ENCODE assay signal across 7 cellular contexts in the genomic region with DNA sequence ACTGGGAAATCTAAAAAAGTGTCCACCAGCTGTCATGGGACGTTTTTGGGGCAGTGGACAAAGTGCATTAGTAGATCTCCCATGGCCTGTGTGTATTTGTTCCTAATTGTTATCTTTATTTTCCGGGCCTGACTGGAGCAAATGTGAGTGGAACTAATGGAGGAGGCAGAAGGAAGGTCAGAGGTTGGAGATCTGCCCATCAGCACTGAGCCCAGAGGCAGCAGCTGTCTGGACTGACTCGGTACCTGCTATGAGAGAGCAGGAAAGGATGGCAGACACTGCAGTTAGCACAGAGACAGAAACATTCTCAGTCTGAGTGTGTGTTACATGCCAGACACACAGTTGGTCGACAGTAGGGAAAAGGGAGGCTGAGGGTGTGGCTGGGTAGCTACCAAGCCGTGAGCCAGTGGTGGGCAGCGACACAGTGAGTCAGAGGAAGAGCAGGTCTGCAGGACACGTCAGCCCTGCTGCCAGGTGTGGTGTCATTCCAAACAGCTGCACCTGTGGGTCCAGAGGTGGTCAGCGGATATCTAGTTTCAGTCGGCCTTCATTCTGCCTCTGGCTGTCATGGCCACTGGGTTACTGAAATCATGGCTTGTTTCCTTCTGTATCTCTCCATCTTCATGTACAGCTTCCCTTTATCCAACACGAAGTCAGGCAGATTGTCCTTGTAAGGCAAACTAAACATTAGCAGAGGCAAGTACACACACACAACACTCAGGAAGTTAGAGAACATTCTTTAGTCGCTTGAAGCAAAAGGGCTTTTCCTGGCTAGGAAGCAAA.
DNase-seq lines count a peak whose midpoint lies in the region; ATAC-seq and TF ChIP-seq lines count a peak whose summit lies in the region.
"Not testable (repeated sequence)": the region's sequence is repeated elsewhere in the genome, so short reads cannot be mapped to it uniquely, and the experiment has no call there.

No MANE protein-coding gene starts in this region.

- RAD21 ChIA-PET in HCT116 (lab: Charles Lee; ENCODE audit: low non-redundant PET in 1 of 2, low total read pairs in 2 of 2, uncharacterized antibody in 2 of 2, unreplicated experiment in 2 of 2) = not testable (repeated sequence)

- H3K4me3 ChIP-seq in HCT116 (replicated peaks in 1 of 2; ENCODE audit: low read depth in 1 of 2, low read length in 2 of 2); gastroesophageal sphincter; heart left ventricle; left lung; upper lobe of right lung: not testable (repeated sequence)

- not testable (repeated sequence) for H2AFZ ChIP-seq in HCT116 (ENCODE audit: low read depth, low read length, poor library complexity, severe bottlenecking)

- H3K27me3 ChIP-seq in HCT116 (ENCODE audit: insufficient read depth, low read length); gastroesophageal sphincter; heart left ventricle; left lung; upper lobe of right lung: not testable (repeated sequence)

- not testable (repeated sequence) for BruUV-seq in HCT116 (replicated peaks; lab: Mats Ljungman, UMichigan)

- no CpG with 5 or more reads among the region's 11 CpGs for WGBS in gastroesophageal sphincter (ENCODE audit: low coverage in 1 of 2), 2 donors
- 0 to 21% methylated on average over 1 of the region's 11 CpGs; no CpG with 5 or more reads in 2 of the 4 donors for WGBS in heart left ventricle, 4 donors

- ATAC-seq in HCT116 (peak; percentile 88), gastroesophageal sphincter (peak; percentile 22), heart left ventricle (peak in 3 of 4 donors; percentile 26 to 75 (median 71)), left lung (peak; percentile 84), upper lobe of right lung (peak; percentile 17)

- H3K36me3 ChIP-seq in HCT116 (ENCODE audit: control insufficient read depth in 1 of 2, insufficient read depth in 2 of 2, low read length in 2 of 2); gastroesophageal sphincter; heart left ventricle; left lung; upper lobe of right lung: not testable (repeated sequence)

- CTCF ChIA-PET in HCT116 (lab: Charles Lee) = not testable (repeated sequence)

- H3K27ac ChIP-seq in HCT116 (ENCODE audit: low read depth, low read length); gastroesophageal sphincter; heart left ventricle; left lung; upper lobe of right lung: not testable (repeated sequence)
- H3K27ac ChIP-seq in VCaP (peak overlapping the region; percentile 34; the same call in 1 of the 2 replicates), epithelial cell of prostate (peak overlapping the region; percentile 31)

- not testable (repeated sequence) for H3K9ac ChIP-seq in HCT116 (ENCODE audit: low read length)

- intact Hi-C loops in HCT116 (cut with micrococcal nuclease); heart left ventricle (cut with DNase I); left lung (cut with DNase I); upper lobe of right lung (cut with DNase I): not testable (repeated sequence)

- not testable (repeated sequence) for TF ChIP-seq RAD21 in HCT116 (IDR thresholded peaks at IDR 0.05; ENCODE audit: low read depth)

- not testable (repeated sequence) for DNase-seq in HCT116 (ENCODE audit: low read depth, low spot score); epithelial cell of prostate (ENCODE audit: low read depth, low spot score); left lung; upper lobe of right lung
- DNase-seq in heart left ventricle = peak in 1 of 5 donors; percentile 18

- H3K4me2 ChIP-seq in HCT116 (ENCODE audit: low read length) = not testable (repeated sequence)

- not testable (repeated sequence) for H3K9me3 ChIP-seq in HCT116 (ENCODE audit: control insufficient read depth in 1 of 2, insufficient read depth in 1 of 2, low read depth in 1 of 2, low read length in 2 of 2); gastroesophageal sphincter; heart left ventricle; left lung; upper lobe of right lung

- H3K4me1 ChIP-seq in HCT116 (ENCODE audit: control insufficient read depth in 1 of 2, insufficient read depth in 2 of 2, low read length in 2 of 2); gastroesophageal sphincter; heart left ventricle; left lung; upper lobe of right lung: not testable (repeated sequence)

- not testable (repeated sequence) for H3K9me2 ChIP-seq in HCT116 (ENCODE audit: insufficient read depth)

- POLR2A ChIA-PET in HCT116 (lab: Charles Lee) = not testable (repeated sequence)

- H4K20me1 ChIP-seq in HCT116 (ENCODE audit: insufficient read depth) = not testable (repeated sequence)

- not testable (repeated sequence) for TF ChIP-seq POLR2A in HCT116 (IDR thresholded peaks at IDR 0.05; ENCODE audit: borderline replicate concordance, extremely low read depth, insufficient read depth, insufficient read length); gastroesophageal sphincter (IDR thresholded peaks at IDR 0.05); heart left ventricle (IDR thresholded peaks at IDR 0.05)

- TF ChIP-seq EP300 in gastroesophageal sphincter (IDR thresholded peaks at IDR 0.05) = not testable (repeated sequence)

- TF ChIP-seq CTCF in HCT116 (IDR thresholded peaks at IDR 0.05 in 2 of 3, conservative IDR thresholded peaks at IDR 0.05 in 1 of 3; ENCODE audit: borderline replicate concordance in 1 of 3, insufficient read depth in 1 of 3, low read depth in 2 of 3, low read length in 2 of 3); VCaP (conservative IDR thresholded peaks at IDR 0.05); gastroesophageal sphincter (IDR thresholded peaks at IDR 0.05); heart left ventricle (IDR thresholded peaks at IDR 0.05); left lung (IDR thresholded peaks at IDR 0.05); upper lobe of right lung (IDR thresholded peaks at IDR 0.05): not testable (repeated sequence)

- not testable (repeated sequence) for H3K79me2 ChIP-seq in HCT116 (ENCODE audit: insufficient read depth, low read length)

Comparison
In these comparisons a context has a peak if more than half of its experiments do, and no peak if none do; other contexts are left out.
1. ATAC-seq: peak in every context shown above with its lines; median percentile 88 in HCT116; 84 in left lung; 71 in heart left ventricle; 22 in gastroesophageal sphincter; 17 in upper lobe of right lung.